Comparison of ENCODE assay signal across 8 cellular contexts in the genomic region with DNA sequence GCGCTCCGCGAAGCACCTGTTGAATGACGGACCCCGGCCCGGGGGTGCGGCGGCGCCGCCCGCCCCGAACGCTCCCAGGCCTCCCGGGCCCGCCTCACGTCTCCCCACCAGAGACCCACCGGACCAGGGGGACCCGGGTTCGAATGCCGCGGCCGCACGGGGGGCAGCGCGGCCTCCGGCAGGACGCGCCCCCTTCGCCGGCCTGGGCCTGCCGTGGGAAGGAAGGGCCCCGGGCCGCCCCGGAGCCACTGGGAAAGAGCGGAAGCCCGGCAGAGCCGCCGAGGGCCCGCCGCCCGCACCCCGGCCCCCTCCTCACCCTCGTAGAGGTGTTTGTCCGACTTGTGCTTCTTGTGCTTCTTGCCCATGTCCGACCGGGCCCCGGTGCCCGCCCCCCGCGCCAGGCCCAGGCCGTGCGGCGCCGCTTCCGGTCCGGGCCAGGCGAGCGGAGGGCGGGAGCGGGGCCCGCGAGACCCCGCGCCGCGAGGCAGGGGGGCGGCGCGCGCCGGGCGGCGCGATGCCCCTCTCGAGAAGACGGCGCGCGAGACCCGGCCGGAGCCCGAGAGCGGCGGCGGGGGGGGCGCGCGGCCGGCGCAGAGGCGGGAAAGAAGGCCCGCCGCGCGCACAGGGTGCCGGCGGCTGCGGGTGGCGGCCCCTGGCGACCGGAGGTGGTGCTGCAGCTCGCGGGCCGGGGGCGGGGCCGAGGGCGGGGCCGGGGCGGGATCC. TPM values are rescaled to one million over a fixed set of nuclear protein-coding genes. Genes with fewer than 3 reads are reported as not detected.
DNase-seq lines count a peak whose midpoint lies in the region; ATAC-seq and TF ChIP-seq lines count a peak whose summit lies in the region.

A gene (minus strand): TSS at position 579 of the 723 bp plus-strand sequence. CDS start 214 bp downstream, at position 365.

- H3K36me3 Mint-ChIP-seq in endodermal cell (ENCODE audit: low read depth) (peaks cover 29% of the 10 kb centered on the region), mesothelial cell of epicardium (peaks cover 12% of the 10 kb centered on the region)

- H3K4me1 Mint-ChIP-seq in endodermal cell (peaks cover 35% of the 10 kb centered on the region), mesothelial cell of epicardium (peaks cover 58% of the 10 kb centered on the region)

- WGBS in endodermal cell (ENCODE audit: insufficient coverage in 1 of 2, insufficient read length in 1 of 2), 2 experiments = 0% methylated on average over 11 to 108 of the region's 109 CpGs

- peaks cover 4% of the 10 kb centered on the region for H3K4me1 ChIP-seq in endodermal cell (ENCODE audit: control insufficient read depth, insufficient read depth, low read length)

- peaks cover 8% of the 10 kb centered on the region for H3K9me3 ChIP-seq in endodermal cell (ENCODE audit: control insufficient read depth, low read length)

- peaks cover 37% of the 10 kb centered on the region for H3K36me3 ChIP-seq in endodermal cell (ENCODE audit: control insufficient read depth, insufficient read depth, low read length)

- peak within 1 kb of the TSS; percentile 76 for H3K4me3 Mint-ChIP-seq in endodermal cell
- peak within 1 kb of the TSS; percentile 93 for H3K4me3 Mint-ChIP-seq in mesothelial cell of epicardium

- ATAC-seq in HG02885 (IDR thresholded peaks at IDR 0.05; ENCODE audit: poor library complexity, unreplicated experiment) = peak; percentile 79

- TF ChIP-seq CTCF in 22Rv1 (IDR thresholded peaks at IDR 0.05) (peak; percentile 85), GM13976 (IDR thresholded peaks at IDR 0.05; ENCODE audit: borderline replicate concordance, control extremely low read depth, extremely low read depth, insufficient read depth, missing control alignments) (peak; percentile 81), endodermal cell (conservative IDR thresholded peaks at IDR 0.05) (peak; percentile 59), mesothelial cell of epicardium (IDR thresholded peaks at IDR 0.05; ENCODE audit: unreplicated experiment) (no peak)

- H3K27me3 ChIP-seq in endodermal cell (ENCODE audit: control insufficient read depth, insufficient read depth, low read length, poor library complexity, severe bottlenecking) = no peaks in the 10 kb centered on the region

- peak within 1 kb of the TSS; percentile 67 for H3K9ac ChIP-seq in endodermal cell (ENCODE audit: extremely low read depth, low read length, poor library complexity, severe bottlenecking)

- in situ Hi-C loops in GM13976 (cut with MboI; ENCODE audit: low sequenced_read_pairs, unreplicated experiment) = no loop called here

- no peaks in the 10 kb centered on the region for H3K27me3 Mint-ChIP-seq in endodermal cell (ENCODE audit: insufficient read depth)
- H3K27me3 Mint-ChIP-seq in mesothelial cell of epicardium (ENCODE audit: low read depth) = no peaks in the 10 kb centered on the region

- peak; percentile 94 for DNase-seq in GM13976 (ENCODE audit: low spot score)
- peak; percentile 75 for DNase-seq in NCI-H510A (lab: John Stamatoyannopoulos, UW)
- peak; percentile 19 to 55 for DNase-seq in activated CD8-positive, alpha-beta memory T cell treated with anti-CD3 and anti-CD28 coated beads for 1 hour (ENCODE audit: extremely low read depth in 1 of 2, low read depth in 1 of 2)
- DNase-seq in endodermal cell = peak; percentile 90
- peak; percentile 66 to 82 for DNase-seq in mesothelial cell of epicardium (ENCODE audit: low spot score in 2 of 2, unreplicated experiment in 2 of 2)
- DNase-seq in stimulated activated CD8-positive, alpha-beta memory T cell treated with anti-CD3 and anti-CD28 coated beads, Interleukin-15, amount 100 ng/mL, for 4 hours (ENCODE audit: low read depth in 2 of 2) = peak; percentile 19 to 60

- H3K27ac Mint-ChIP-seq in endodermal cell (peak within 1 kb of the TSS; percentile 81), mesothelial cell of epicardium (peak within 1 kb of the TSS; percentile 94)

- peak within 1 kb of the TSS; percentile 91 for H3K4me3 ChIP-seq in endodermal cell (ENCODE audit: low read length)

- H3K27ac ChIP-seq in 22Rv1 = peak within 1 kb of the TSS; percentile 48
- H3K27ac ChIP-seq in endodermal cell (ENCODE audit: low read depth, low read length) = no peak within 1 kb of the TSS

- peaks cover 3% of the 10 kb centered on the region for H3K9me3 Mint-ChIP-seq in endodermal cell
- H3K9me3 Mint-ChIP-seq in mesothelial cell of epicardium = no peaks in the 10 kb centered on the region

RNA-seq across cellular contexts. Expression of the gene that starts here (rescaled TPM):
- total RNA-seq in endodermal cell (100 to 1,000 TPM; 125 to 163 TPM), mesothelial cell of epicardium (76.8 to 87.4 TPM (median 84.2 TPM) in 3 replicates)
- 124 TPM for polyA plus RNA-seq in endodermal cell (2013, experiment 1 of 2)
- polyA plus RNA-seq in endodermal cell (2013, experiment 2 of 2) = 114 TPM

Comparison
In these comparisons a context has a peak if more than half of its experiments do, and no peak if none do; other contexts are left out.
1. DNase-seq: peak in every context shown above with its lines; median percentile 94 in GM13976; 90 in endodermal cell; 75 in NCI-H510A; 74 in mesothelial cell of epicardium; 40 in stimulated activated CD8-positive, alpha-beta memory T cell treated with anti-CD3 and anti-CD28 coated beads, Interleukin-15, amount 100 ng/mL, for 4 hours; 37 in activated CD8-positive, alpha-beta memory T cell treated with anti-CD3 and anti-CD28 coated beads for 1 hour.